ENCODE assay signal across 8 cellular contexts in genomic region chr16:15644962-15645465, GRCh38. TPM values are rescaled to one million over a fixed set of nuclear protein-coding genes. Genes with fewer than 3 reads are reported as not detected.
DNase-seq lines count a peak whose midpoint lies in the region; FAIRE-seq and TF ChIP-seq lines count a peak whose summit lies in the region.
"Not testable (repeated sequence)": the region's sequence is repeated elsewhere in the genome, so short reads cannot be mapped to it uniquely, and the experiment has no call there.

No MANE protein-coding gene starts in this region.

- not testable (repeated sequence) for H3K27me3 ChIP-seq in ACC112 (ENCODE audit: insufficient read depth, low read length); MG63; mammary epithelial cell (ENCODE audit: insufficient read depth, low read length); small intestine (ENCODE audit: control insufficient read depth in 2 of 2, insufficient read depth in 2 of 2, low read length in 2 of 2)

- H3K4me2 ChIP-seq in OCI-LY7 (ENCODE audit: low read length) (peak overlapping the region; percentile 86), mammary epithelial cell (ENCODE audit: insufficient read depth, low read depth, low read length) (peak overlapping the region; percentile 65)

- DNase-seq in ELR (ENCODE audit: low read depth) (peak; percentile 90), MG63 (peak; percentile 95), OCI-LY7 (ENCODE audit: low spot score) (peak; percentile 62), mammary epithelial cell (peak; percentile 96), glomerular visceral epithelial cell (ENCODE audit: extremely low spot score) (peak; percentile 60), small intestine (peak; percentile 49)
- DNase-seq in activated CD4-positive, alpha-beta memory T cell treated with anti-CD3 and anti-CD28 coated beads for 36 hours, result peak; percentile 64

- H3K9me2 ChIP-seq in OCI-LY7 (ENCODE audit: insufficient read depth, low read length), result not testable (repeated sequence)

- H2AFZ ChIP-seq in ACC112 (ENCODE audit: low read length, unreplicated experiment); mammary epithelial cell (ENCODE audit: low read depth, low read length): not testable (repeated sequence)
- peak overlapping the region; percentile 54; the same call in 1 of the 2 replicates for H2AFZ ChIP-seq in OCI-LY7 (ENCODE audit: low read length)

- BruUV-seq in OCI-LY7 (replicated peaks; lab: Mats Ljungman, UMichigan); mammary epithelial cell (replicated peaks; lab: Mats Ljungman, UMichigan): not testable (repeated sequence)

- dilution Hi-C loops in mammary epithelial cell (cut with HindIII; ENCODE audit: low sequenced_read_pairs), result loop anchor here (5.0 kb wide), 1 partner anchor 32 kb away; no protein-coding TSS in a partner anchor

- not testable (repeated sequence) for H3K36me3 Mint-ChIP-seq in activated CD4-positive, alpha-beta memory T cell treated with anti-CD3 and anti-CD28 coated beads for 36 hours

- in situ Hi-C loops in mammary epithelial cell (cut with MboI; ENCODE audit: low sequenced_read_pairs in 2 of 2), result not testable (repeated sequence)

- not testable (repeated sequence) for H4K20me1 ChIP-seq in OCI-LY7 (ENCODE audit: insufficient read depth, low read length); mammary epithelial cell (ENCODE audit: insufficient read depth, low read length)

- peak overlapping the region; percentile 100 for H3K9ac ChIP-seq in mammary epithelial cell (ENCODE audit: insufficient read depth, low read length)

- H3K4me1 ChIP-seq in ACC112 (ENCODE audit: control insufficient read depth, insufficient read depth, low read length, unreplicated experiment), result peaks cover 19% of the 10 kb centered on the region
- peaks cover 59% of the 10 kb centered on the region for H3K4me1 ChIP-seq in OCI-LY7 (ENCODE audit: insufficient read depth, low read length, poor library complexity, severe bottlenecking)
- H3K4me1 ChIP-seq in mammary epithelial cell (ENCODE audit: insufficient read depth, low read length), result peaks cover 33% of the 10 kb centered on the region
- not testable (repeated sequence) for H3K4me1 ChIP-seq in small intestine (ENCODE audit: control insufficient read depth in 2 of 2, insufficient read depth in 1 of 2, low read depth in 1 of 2, low read length in 1 of 2)

- 13% methylated on average over 10 of the region's 10 CpGs for WGBS in mammary epithelial cell (ENCODE audit: low coverage, missing lambda C conversion rate)
- WGBS in small intestine, 3 donors, result 76 to 78% (median 78%) methylated on average over 10 of the region's 10 CpGs

- H3K4me3 Mint-ChIP-seq in activated CD4-positive, alpha-beta memory T cell treated with anti-CD3 and anti-CD28 coated beads for 36 hours, result not testable (repeated sequence)

- FAIRE-seq in small intestine (lab: Jason Lieb, UNC), result not testable (repeated sequence)

- H3K27ac ChIP-seq in ACC112 (ENCODE audit: low read depth, low read length) (0 out of 2 replicates have a peak overlapping the region, but pooled peaks have one; percentile 97), OCI-LY7 (ENCODE audit: low read depth, low read length, poor library complexity, severe bottlenecking) (peak overlapping the region; percentile 89), mammary epithelial cell (ENCODE audit: insufficient read depth, low read depth, low read length) (peak overlapping the region; percentile 100)
- H3K27ac ChIP-seq in small intestine (ENCODE audit: low read depth in 1 of 2, low read length in 1 of 2), result not testable (repeated sequence)

- not testable (repeated sequence) for H3K36me3 ChIP-seq in ACC112 (ENCODE audit: insufficient read depth, low read length); MG63; OCI-LY7 (ENCODE audit: insufficient read depth, low read length); mammary epithelial cell (ENCODE audit: insufficient read depth, low read length); small intestine (ENCODE audit: control insufficient read depth in 2 of 2, insufficient read depth in 2 of 2, low read length in 2 of 2)

- H3K27ac Mint-ChIP-seq in activated CD4-positive, alpha-beta memory T cell treated with anti-CD3 and anti-CD28 coated beads for 36 hours, result not testable (repeated sequence)

- H3K9me3 Mint-ChIP-seq in activated CD4-positive, alpha-beta memory T cell treated with anti-CD3 and anti-CD28 coated beads for 36 hours, result not testable (repeated sequence)

- H3K9me3 ChIP-seq in MG63; OCI-LY7 (ENCODE audit: low read length); mammary epithelial cell (replicated peaks; ENCODE audit: insufficient read depth, low read length); small intestine (ENCODE audit: control insufficient read depth, low read depth): not testable (repeated sequence)

- intact Hi-C loops in OCI-LY7 (cut with micrococcal nuclease; ENCODE audit: unreplicated experiment), result loop anchor here (10.0 kb wide), 1 partner anchor 460 kb away; no protein-coding TSS in a partner anchor
- intact Hi-C loops in activated CD4-positive, alpha-beta memory T cell treated with anti-CD3 and anti-CD28 coated beads for 36 hours (cut with micrococcal nuclease), result loop anchor here (5.0 kb wide), 2 partner anchors 317 to 1013 kb away; partner anchors contain the start of genes BFAR and PARN
- intact Hi-C loops in mammary epithelial cell (cut with micrococcal nuclease), result loop anchor here (1.0 to 5.0 kb wide), 3 partner anchors 37 to 218 kb away; no protein-coding TSS in a partner anchor

- POLR2A ChIA-PET in OCI-LY7 (lab: Charles Lee); activated CD4-positive, alpha-beta memory T cell treated with anti-CD3 and anti-CD28 coated beads for 36 hours (lab: Charles Lee): not testable (repeated sequence)

- not testable (repeated sequence) for H3K4me3 ChIP-seq in ACC112 (ENCODE audit: low read depth, low read length); MG63; OCI-LY7 (ENCODE audit: low read depth, low read length, poor library complexity, severe bottlenecking); mammary epithelial cell (replicated peaks in 1 of 3; ENCODE audit: insufficient read depth in 1 of 3, low read depth in 2 of 3, low read length in 3 of 3); small intestine (ENCODE audit: low read depth in 1 of 2, low read length in 2 of 2)

- TF ChIP-seq CTCF in OCI-LY7 (conservative IDR thresholded peaks at IDR 0.05; ENCODE audit: low read length), result peak; percentile 47
- peak in 1 of 2 donors; percentile 24 for TF ChIP-seq CTCF in mammary epithelial cell (conservative IDR thresholded peaks at IDR 0.05 in 1 of 2, IDR thresholded peaks at IDR 0.05 in 1 of 2; ENCODE audit: extremely low read depth in 1 of 2, insufficient read depth in 1 of 2, low read depth in 1 of 2, low read length in 2 of 2)

- H3K4me1 Mint-ChIP-seq in activated CD4-positive, alpha-beta memory T cell treated with anti-CD3 and anti-CD28 coated beads for 36 hours (ENCODE audit: low read depth), result peaks cover 33% of the 10 kb centered on the region

- not testable (repeated sequence) for H3K27me3 Mint-ChIP-seq in activated CD4-positive, alpha-beta memory T cell treated with anti-CD3 and anti-CD28 coated beads for 36 hours

- CTCF ChIA-PET in OCI-LY7 (lab: Charles Lee; ENCODE audit: unreplicated experiment); activated CD4-positive, alpha-beta memory T cell treated with anti-CD3 and anti-CD28 coated beads for 36 hours (lab: Charles Lee); mammary epithelial cell (lab: Charles Lee; ENCODE audit: low non-redundant PET): not testable (repeated sequence)

- H3K79me2 ChIP-seq in ACC112 (ENCODE audit: control insufficient read depth, insufficient read depth, low read length, unreplicated experiment) (peaks cover 28% of the 10 kb centered on the region), OCI-LY7 (ENCODE audit: insufficient read depth, low read depth, low read length) (peaks cover 24% of the 10 kb centered on the region), mammary epithelial cell (ENCODE audit: insufficient read depth, low read length) (peaks cover 24% of the 10 kb centered on the region)

RNA-seq across cellular contexts. Expression of gene MARF1, which starts 2.1 kb away (rescaled TPM):
- 3.2 and 3.7 TPM in 2 replicates for total RNA-seq in MG63 (2014; rRNA removed; shearing (Covaris generic); ENCODE audit: low replicate concordance)
- total RNA-seq in OCI-LY7 (2014; rRNA removed; shearing (Covaris generic)), result 18.6 and 20.6 TPM in 2 replicates
- total RNA-seq in OCI-LY7 (2022) (71.1 and 99.2 TPM in 2 replicates), mammary epithelial cell (10 to 100 TPM; 17.0 to 36.4 TPM)
- total RNA-seq in activated CD4-positive, alpha-beta memory T cell treated with anti-CD3 and anti-CD28 coated beads for 36 hours, result 10 to 100 TPM; 61.9 to 62.6 TPM
- polyA plus RNA-seq in mammary epithelial cell (7.6 TPM), small intestine (10 to 100 TPM; 14.3 to 16.8 (median 14.7) TPM)
- polyA minus RNA-seq in mammary epithelial cell, result 41.3 TPM

RNA-seq across cellular contexts. Expression of gene NDE1, which starts 5.0 kb away (rescaled TPM):
- total RNA-seq in MG63 (2014; rRNA removed; shearing (Covaris generic); ENCODE audit: low replicate concordance), result 20.1 and 34.4 TPM in 2 replicates
- total RNA-seq in OCI-LY7 (2014; rRNA removed; shearing (Covaris generic)), result 76.8 and 88.9 TPM in 2 replicates
- 141 and 175 TPM in 2 replicates for total RNA-seq in OCI-LY7 (2022)
- 100 to 1,000 TPM; 117 to 119 TPM for total RNA-seq in activated CD4-positive, alpha-beta memory T cell treated with anti-CD3 and anti-CD28 coated beads for 36 hours
- total RNA-seq in mammary epithelial cell, result 100 to 1,000 TPM in 1 of 2 donors, 10 to 100 TPM in 1; 53.3 to 120 TPM
- 36.1 TPM for polyA plus RNA-seq in mammary epithelial cell
- 67.1 TPM for polyA minus RNA-seq in mammary epithelial cell
- polyA plus RNA-seq in small intestine, result 10 to 100 TPM in 1 of 3 donors, 1 to 10 TPM in 2; 5.8 to 21.7 (median 8.9) TPM
